ENCODE assay signal across 18 cellular contexts in the genomic region with DNA sequence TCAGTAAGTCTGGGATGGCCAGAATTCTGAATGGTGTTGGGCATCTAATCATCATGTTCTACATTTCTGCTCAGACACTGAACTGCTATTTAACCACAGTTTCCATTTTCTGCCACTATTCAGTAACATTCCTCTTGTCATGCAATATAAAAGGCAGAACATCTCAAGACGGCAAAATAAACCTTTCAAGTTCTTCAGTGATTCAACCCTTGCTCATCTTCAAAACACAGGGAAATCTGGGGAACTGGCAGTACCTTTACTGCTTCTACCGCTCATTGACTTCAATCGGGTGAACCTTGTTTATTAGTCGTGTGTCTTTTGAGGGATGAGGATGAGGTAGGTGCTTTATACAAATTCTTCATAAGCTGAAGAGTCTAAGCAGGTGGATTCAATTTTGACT.
"Had no signal": no experiment of that assay in that cellular context is flagged by ENCODE, and none has a peak within 500 bp of the region (broad histone marks: within the 10 kb centered on the region; RNA-seq: fewer than 3 reads in every experiment).

No MANE protein-coding gene starts in this region.

- ATAC-seq: stimulated activated naive B cell treated with anti-CD40 and anti-IgM and Interleukin-4, amounts not matched to agents 10 μg/mL and 1 μg/mL and 100 μg/mL, for 72 hours had no signal

- DNase-seq: activated CD8-positive, alpha-beta memory T cell treated with anti-CD3 and anti-CD28 coated beads for 24 hours; activated effector memory CD4-positive, alpha-beta T cell treated with Interleukin-2 at 50 U/mL for 16 hours; activated naive CD8-positive, alpha-beta T cell treated with anti-CD3 and anti-CD28 coated beads, Interleukin-2, amount 10 ng/mL, durations not matched to agents 7 days and 5 days; anterior cingulate cortex; brain microvascular endothelial cell; cortex of kidney; effector CD4-positive, alpha-beta T cell; foreskin fibroblast; SJCRH30; stimulated activated CD4-positive, alpha-beta T cell treated with anti-CD3 and anti-CD28 coated beads, Interleukin-2, amount 100 ng/mL, for 48 hours; stimulated activated naive B cell treated with anti-CD40 and anti-IgM and Interleukin-4, amounts not matched to agents 10 μg/mL and 1 μg/mL and 100 μg/mL, for 72 hours; substantia nigra; SW 1271; uterus had no signal

- H3K27ac Mint-ChIP-seq: activated naive CD8-positive, alpha-beta T cell treated with anti-CD3 and anti-CD28 coated beads, Interleukin-2, amount 10 ng/mL, durations not matched to agents 7 days and 5 days; stimulated activated naive B cell treated with anti-CD40 and anti-IgM and Interleukin-4, amounts not matched to agents 10 μg/mL and 1 μg/mL and 100 μg/mL, for 72 hours; T-helper 2 cell treated with Interferon-gamma antibody and Interleukin-4, amounts not matched to agents 5 μg/mL and 100 μg/mL, for 36 hours had no signal

- H3K4me1 ChIP-seq: uterus had no signal

- H3K4me3 Mint-ChIP-seq: activated naive CD8-positive, alpha-beta T cell treated with anti-CD3 and anti-CD28 coated beads, Interleukin-2, amount 10 ng/mL, durations not matched to agents 7 days and 5 days; stimulated activated naive B cell treated with anti-CD40 and anti-IgM and Interleukin-4, amounts not matched to agents 10 μg/mL and 1 μg/mL and 100 μg/mL, for 72 hours; T-helper 2 cell treated with Interferon-gamma antibody and Interleukin-4, amounts not matched to agents 5 μg/mL and 100 μg/mL, for 36 hours had no signal

- H3K27me3 ChIP-seq: brain microvascular endothelial cell, SJCRH30, tibial nerve, uterus had no signal

- H3K36me3 Mint-ChIP-seq: activated naive CD8-positive, alpha-beta T cell treated with anti-CD3 and anti-CD28 coated beads, Interleukin-2, amount 10 ng/mL, durations not matched to agents 7 days and 5 days had no signal

- H3K27ac ChIP-seq: brain microvascular endothelial cell, neutrophil, parathyroid adenoma, SJCRH30, uterus had no signal
